In genomic region chr20:33518071-33518470, GRCh38 we compare ENCODE assay signal across 14 cellular contexts. TPM values are rescaled to one million over a fixed set of nuclear protein-coding genes. Genes with fewer than 3 reads are reported as not detected.
A peak's percentile ranks its signal among the peaks of the same experiment; 100 is the strongest.
DNase-seq lines count a peak whose midpoint lies in the region; TF ChIP-seq lines count a peak whose summit lies in the region.
"Had no signal": no experiment of that assay in that cellular context is flagged by ENCODE, and none has a peak within 500 bp of the region (broad histone marks: within the 10 kb centered on the region; RNA-seq: fewer than 3 reads in every experiment).

No MANE protein-coding gene starts in this region.

- peaks cover 11% of the 10 kb centered on the region for H3K36me3 Mint-ChIP-seq in Caco-2 (ENCODE audit: insufficient read depth, unreplicated experiment)
- peaks cover under 1% of the 10 kb centered on the region for H3K36me3 Mint-ChIP-seq in nephron (ENCODE audit: low read depth)

- H3K36me3 ChIP-seq in Caco-2 (ENCODE audit: control insufficient read depth, insufficient read depth, low read length) (no peaks in the 10 kb centered on the region), BE2C (no peaks in the 10 kb centered on the region)
- H3K36me3 ChIP-seq: colonic mucosa, sigmoid colon had no signal

- H3K4me1 Mint-ChIP-seq in Caco-2 (ENCODE audit: low read depth, unreplicated experiment) (peaks cover 3% of the 10 kb centered on the region), nephron (peaks cover 23% of the 10 kb centered on the region)

- H3K27ac Mint-ChIP-seq in Caco-2 (ENCODE audit: unreplicated experiment) (peak overlapping the region; percentile 7), nephron (peak overlapping the region; percentile 61 to 87 (median 70))
- H3K27ac Mint-ChIP-seq: IgD-negative memory B cell; T-helper 1 cell treated with Interleukin-12 subunit alpha and Interleukin-12 subunit beta and Interleukin-4 antibody, amounts not matched to agents 30 μg/mL and 1 μg/mL, for 36 hours had no signal

- intact Hi-C loops in Caco-2 (cut with micrococcal nuclease; ENCODE audit: unreplicated experiment) = no loop called here

- TF ChIP-seq CTCF in Caco-2 (IDR thresholded peaks at IDR 0.05; ENCODE audit: insufficient read depth in 1 of 2, low read depth in 1 of 2, low read length in 1 of 2, severe bottlenecking in 1 of 2, unreplicated experiment in 1 of 2) (no peak), nephron (IDR thresholded peaks at IDR 0.05; ENCODE audit: unreplicated experiment in 3 of 3) (no peak), BE2C (IDR thresholded peaks at IDR 0.05; ENCODE audit: low read depth, low read length) (no peak)

- H3K27me3 ChIP-seq in Caco-2 (replicated peaks; ENCODE audit: control insufficient read depth, insufficient read depth, low read length) (no peaks in the 10 kb centered on the region), BE2C (no peaks in the 10 kb centered on the region)
- H3K27me3 ChIP-seq: colonic mucosa, sigmoid colon had no signal

- H3K4me1 ChIP-seq in Caco-2 = peaks cover 5% of the 10 kb centered on the region
- H3K4me1 ChIP-seq in BE2C = peaks cover 7% of the 10 kb centered on the region
- H3K4me1 ChIP-seq: colonic mucosa had no signal

- H3K9me3 ChIP-seq in Caco-2 = no peaks in the 10 kb centered on the region
- no peaks in the 10 kb centered on the region for H3K9me3 ChIP-seq in BE2C
- H3K9me3 ChIP-seq: colonic mucosa, sigmoid colon had no signal

- no TSS peak for BruUV-seq in Caco-2 (replicated peaks; lab: Mats Ljungman, UMichigan)

- CTCF ChIA-PET in Caco-2 (lab: Charles Lee) = interaction anchor here (0.6 to 0.8 kb wide), 2 partner anchors 61 to 167 kb away, joined by 3 to 5 read pairs; no protein-coding TSS in a partner anchor

- H3K27me3 Mint-ChIP-seq in Caco-2 (ENCODE audit: insufficient read depth, unreplicated experiment) (no peaks in the 10 kb centered on the region), nephron (ENCODE audit: low read depth) (no peaks in the 10 kb centered on the region)
- H3K27me3 Mint-ChIP-seq: IgD-negative memory B cell had no signal

- DNase-seq in Caco-2 = no peak
- peak; percentile 94 for DNase-seq in M059J (ENCODE audit: low read depth)
- peak; percentile 90 for DNase-seq in dermis blood vessel endothelial cell
- no peak for DNase-seq in G401 (ENCODE audit: low spot score)
- DNase-seq in SIG-M5 (lab: John Stamatoyannopoulos, UW) = no peak
- no peak for DNase-seq in NCI-H1930 (lab: John Stamatoyannopoulos, UW)
- DNase-seq in BE2C = no peak
- DNase-seq: colonic mucosa, left cardiac atrium, NCI-H446, sigmoid colon had no signal

- H3K4me3 ChIP-seq in Caco-2 (ENCODE audit: low read depth, low read length) = no peak overlapping the region
- no peak overlapping the region for H3K4me3 ChIP-seq in BE2C (ENCODE audit: low read depth, low read length)
- H3K4me3 ChIP-seq: colonic mucosa, sigmoid colon had no signal

- POLR2A ChIA-PET in Caco-2 (lab: Charles Lee) = interaction anchor here (1.1 to 1.2 kb wide), 2 partner anchors 12 to 28 kb away, joined by 5 to 8 read pairs; partner anchors contain the start of gene CBFA2T2

- in situ Hi-C loops in G401 (cut with HindIII; ENCODE audit: low sequenced_read_pairs) = no loop called here

- H3K9me3 Mint-ChIP-seq in Caco-2 (ENCODE audit: unreplicated experiment) (no peaks in the 10 kb centered on the region), nephron (no peaks in the 10 kb centered on the region)
- H3K9me3 Mint-ChIP-seq: IgD-negative memory B cell; T-helper 1 cell treated with Interleukin-12 subunit alpha and Interleukin-12 subunit beta and Interleukin-4 antibody, amounts not matched to agents 30 μg/mL and 1 μg/mL, for 36 hours had no signal

- H3K4me3 Mint-ChIP-seq in Caco-2 (ENCODE audit: unreplicated experiment) (no peak overlapping the region), nephron (no peak overlapping the region)
- H3K4me3 Mint-ChIP-seq: IgD-negative memory B cell; T-helper 1 cell treated with Interleukin-12 subunit alpha and Interleukin-12 subunit beta and Interleukin-4 antibody, amounts not matched to agents 30 μg/mL and 1 μg/mL, for 36 hours had no signal

RNA-seq across cellular contexts. Expression of gene CBFA2T2, which starts 28.2 kb away (rescaled TPM):
- total RNA-seq in Caco-2 (2022) = 30.6 and 33.3 TPM in 2 replicates
- total RNA-seq in M059J (2014; rRNA removed; shearing (Covaris generic)) = 7.5 and 13.8 TPM in 2 replicates
- 4.2 and 5.3 TPM in 2 replicates for total RNA-seq in dermis blood vessel endothelial cell
- 7.8 and 22.3 TPM in 2 replicates for total RNA-seq in G401 (2014; rRNA removed; shearing (Covaris generic))
- polyA plus RNA-seq in BE2C (2012; ENCODE audit: insufficient read depth, insufficient read length, low read depth) = 21.0 TPM

Comparison
In these comparisons a context has a peak if more than half of its experiments do, and no peak if none do; other contexts are left out.
1. DNase-seq: peak in M059J (single experiment) and dermis blood vessel endothelial cell (single experiment); none in Caco-2 (0 of 2), G401 (single experiment), SIG-M5 (single experiment), NCI-H1930 (0 of 2) and BE2C (single experiment).